ENCODE assay signal across 14 cellular contexts in genomic region chr15:65834603-65835282, GRCh38. TPM values are rescaled to one million over a fixed set of nuclear protein-coding genes. Genes with fewer than 3 reads are reported as not detected.
A peak's percentile ranks its signal among the peaks of the same experiment; 100 is the strongest.
DNase-seq lines count a peak whose midpoint lies in the region; TF ChIP-seq lines count a peak whose summit lies in the region.
"Had no signal": no experiment of that assay in that cellular context is flagged by ENCODE, and none has a peak within 500 bp of the region (broad histone marks: within the 10 kb centered on the region; RNA-seq: fewer than 3 reads in every experiment).

No MANE protein-coding gene starts in this region.

- H3K27ac ChIP-seq in BLaER1 treated with 17β-estradiol and CSF1 and Interleukin-3, amounts not matched to agents 10 nM and 100 nM: peak overlapping the region in 3 of 11 experiments; percentile 87 to 90 (median 90); a peak in 3 of 22 replicates
- no peak overlapping the region; the same call in 1 of the 2 replicates for H3K27ac ChIP-seq in HEK293 (ENCODE audit: extremely low read depth, low read depth, low read length)
- H3K27ac ChIP-seq: KMS-11, WERI-Rb-1 had no signal

- H3K4me1 Mint-ChIP-seq in immature natural killer cell (peaks cover 37 to 43% of the 10 kb centered on the region in 2 donors), progenitor cell of endocrine pancreas (ENCODE audit: low read depth) (peaks cover 46% of the 10 kb centered on the region)

- no peaks in the 10 kb centered on the region for H3K27me3 ChIP-seq in BLaER1 treated with 17β-estradiol and CSF1 and Interleukin-3, amounts not matched to agents 10 nM and 100 nM

- H3K4me3 Mint-ChIP-seq in immature natural killer cell: peak overlapping the region in 1 of 5 donors; percentile 25
- H3K4me3 Mint-ChIP-seq in progenitor cell of endocrine pancreas (ENCODE audit: low read depth): no peak overlapping the region

- DNase-seq in immature natural killer cell: no peak
- DNase-seq in progenitor cell of endocrine pancreas (ENCODE audit: low spot score, unreplicated experiment): no peak
- DNase-seq in HPDE6-E6E7 (ENCODE audit: extremely low spot score): no peak
- DNase-seq in central memory CD4-positive, alpha-beta T cell: no peak
- no peak for DNase-seq in AG08395 (ENCODE audit: low spot score)
- no peak for DNase-seq in NCI-H1105 (lab: John Stamatoyannopoulos, UW)
- DNase-seq: activated gamma-delta T cell, hippocampal formation, kidney glomerular epithelial cell, NCI-H2081 treated with DMSO at 0.1 percent for 48 hours had no signal

- no peaks in the 10 kb centered on the region for H3K36me3 ChIP-seq in BLaER1 treated with 17β-estradiol and CSF1 and Interleukin-3, amounts not matched to agents 10 nM and 100 nM
- H3K36me3 ChIP-seq in HEK293 (ENCODE audit: control insufficient read depth in 2 of 2, insufficient read depth in 1 of 2, low read length in 2 of 2): no peaks in the 10 kb centered on the region
- H3K36me3 ChIP-seq: WERI-Rb-1 had no signal

- no peaks in the 10 kb centered on the region for H3K9me3 Mint-ChIP-seq in immature natural killer cell
- no peaks in the 10 kb centered on the region for H3K9me3 Mint-ChIP-seq in progenitor cell of endocrine pancreas (ENCODE audit: low read depth)

- H3K9ac ChIP-seq in BLaER1 treated with 17β-estradiol and CSF1 and Interleukin-3, amounts not matched to agents 10 nM and 100 nM: peak overlapping the region in 1 of 11 experiments; percentile 76; a peak in 3 of 22 replicates
- H3K9ac ChIP-seq: KMS-11 had no signal

- TF ChIP-seq CTCF in HEK293 (tag by site-specific recombination; IDR thresholded peaks at IDR 0.05) (no peak), progenitor cell of endocrine pancreas (IDR thresholded peaks at IDR 0.05; ENCODE audit: unreplicated experiment) (no peak)

- H3K36me3 Mint-ChIP-seq in immature natural killer cell: no peaks in the 10 kb centered on the region
- H3K36me3 Mint-ChIP-seq in progenitor cell of endocrine pancreas (ENCODE audit: insufficient read depth): peaks cover 2% of the 10 kb centered on the region

- no peaks in the 10 kb centered on the region for H4K20me1 ChIP-seq in BLaER1 treated with 17β-estradiol and CSF1 and Interleukin-3, amounts not matched to agents 10 nM and 100 nM

- POLR2A ChIA-PET in HEK293 (lab: Yijun Ruan, JAX): interaction anchor here (1.1 to 1.4 kb wide), 2 partner anchors 28 to 34 kb away, joined by 3 to 5 read pairs; partner anchors contain the start of gene RAB11A

- H3K4me1 ChIP-seq in BLaER1 treated with 17β-estradiol and CSF1 and Interleukin-3, amounts not matched to agents 10 nM and 100 nM: peaks cover 63 to 97% (median 79%) of the 10 kb centered on the region in 10 experiments
- peaks cover 15% of the 10 kb centered on the region for H3K4me1 ChIP-seq in HEK293 (ENCODE audit: control insufficient read depth, insufficient read depth, low read length)

- CTCF ChIA-PET in HEK293 (lab: Yijun Ruan, JAX): interaction anchor here (0.7 to 7.1 kb wide), 12 partner anchors 9 to 425 kb away, joined by 3 to 57 read pairs (median 4); no protein-coding TSS in a partner anchor

- H3K4me3 ChIP-seq in BLaER1 treated with 17β-estradiol and CSF1 and Interleukin-3, amounts not matched to agents 10 nM and 100 nM: no peak overlapping the region
- H3K4me3 ChIP-seq in HEK293 (ENCODE audit: low read depth, low read length): no peak overlapping the region

- H3K9me3 ChIP-seq in BLaER1 treated with 17β-estradiol and CSF1 and Interleukin-3, amounts not matched to agents 10 nM and 100 nM (replicated peaks in 1 of 11): no peaks in the 10 kb centered on the region
- H3K9me3 ChIP-seq in HEK293 (ENCODE audit: control insufficient read depth, insufficient read depth, low read depth, low read length): no peaks in the 10 kb centered on the region

- H3K4me2 ChIP-seq in BLaER1 treated with 17β-estradiol and CSF1 and Interleukin-3, amounts not matched to agents 10 nM and 100 nM: peak overlapping the region; percentile 75 to 92 (median 86)
- H3K4me2 ChIP-seq: KMS-11 had no signal

- peak overlapping the region; percentile 28 to 76 (median 61) for H3K27ac Mint-ChIP-seq in immature natural killer cell
- peak overlapping the region; percentile 81 for H3K27ac Mint-ChIP-seq in progenitor cell of endocrine pancreas

- H3K27me3 Mint-ChIP-seq in immature natural killer cell (ENCODE audit: low read depth in 3 of 3) (no peaks in the 10 kb centered on the region), progenitor cell of endocrine pancreas (no peaks in the 10 kb centered on the region)

TF ChIP-seq in HEK293, 187 proteins besides CTCF, POLR2A, EP300 and RAD21 (continues in another document):
- TF ChIP-seq ZNF26 (tag by site-specific recombination; IDR thresholded peaks at IDR 0.05): no peak
- no peak for TF ChIP-seq ZNF600 (tag by site-specific recombination; IDR thresholded peaks at IDR 0.05)
- TF ChIP-seq TSHZ1 (tag by site-specific recombination; IDR thresholded peaks at IDR 0.05; ENCODE audit: borderline replicate concordance): peak; percentile 50; the same call in 1 of the 2 replicates
- TF ChIP-seq INSM2 (tag by site-specific recombination; IDR thresholded peaks at IDR 0.05): peak; percentile 83; the same call in 1 of the 2 replicates
- no peak for TF ChIP-seq ZNF514 (tag by site-specific recombination; IDR thresholded peaks at IDR 0.05)
- TF ChIP-seq ZNF639 (tag by site-specific recombination; IDR thresholded peaks at IDR 0.05): peak; percentile 79
- TF ChIP-seq KLF10 (tag by site-specific recombination; IDR thresholded peaks at IDR 0.05): no peak
- TF ChIP-seq ZNF624 (tag by site-specific recombination; IDR thresholded peaks at IDR 0.05): no peak
- TF ChIP-seq ZNF629 (tag by site-specific recombination; IDR thresholded peaks at IDR 0.05): peak; percentile 75
- TF ChIP-seq SCRT2 (tag by site-specific recombination; IDR thresholded peaks at IDR 0.05): peak; percentile 77

RNA-seq across cellular contexts. Expression of gene RAB11A, which starts 34.5 kb away (rescaled TPM):
- polyA plus RNA-seq in immature natural killer cell: 100 to 1,000 TPM; 178 to 238 (median 228) TPM
- total RNA-seq in progenitor cell of endocrine pancreas: 220 and 234 TPM in 2 replicates

RNA-seq across cellular contexts. Expression of gene DENND4A, which starts 42.6 kb away (rescaled TPM):
- 10 to 100 TPM in 1 of 3 donors, 1 to 10 TPM in 2; 6.4 to 18.9 (median 6.5) TPM for polyA plus RNA-seq in immature natural killer cell
- 17.5 and 17.9 TPM in 2 replicates for total RNA-seq in progenitor cell of endocrine pancreas
